In genomic region chr17:1120596-1121441, GRCh38 we compare ENCODE assay signal across 27 cellular contexts. TPM values are rescaled to one million over a fixed set of nuclear protein-coding genes. Genes with fewer than 3 reads are reported as not detected.
DNase-seq lines count a peak whose midpoint lies in the region; ATAC-seq and TF ChIP-seq lines count a peak whose summit lies in the region.
"Had no signal": no experiment of that assay in that cellular context is flagged by ENCODE, and none has a peak within 500 bp of the region (broad histone marks: within the 10 kb centered on the region; RNA-seq: fewer than 3 reads in every experiment).

No MANE protein-coding gene starts in this region.

- no peaks in the 10 kb centered on the region for H3K79me2 ChIP-seq in neural progenitor cell (ENCODE audit: low read depth)

- POLR2A ChIA-PET in CD8-positive, alpha-beta T cell (lab: Charles Lee): interaction anchor here (0.5 to 0.9 kb wide), 2 partner anchors 80 to 246 kb away, joined by 3 read pairs; no protein-coding TSS in a partner anchor

- H3K9ac ChIP-seq in endodermal cell (ENCODE audit: extremely low read depth, low read length, poor library complexity, severe bottlenecking): no peak overlapping the region
- H3K9ac ChIP-seq in neural progenitor cell: no peak overlapping the region

- H3K27ac Mint-ChIP-seq in CD8-positive, alpha-beta T cell: no peak overlapping the region
- H3K27ac Mint-ChIP-seq in endodermal cell (no peak overlapping the region), neural progenitor cell (peak overlapping the region; percentile 17)
- H3K27ac Mint-ChIP-seq: activated T-helper 17 cell treated with anti-CD3 and anti-CD28 coated beads, Interleukin-2, amount 50 U/mL, for 72 hours; nephron progenitor cell had no signal

- CTCF ChIA-PET in CD8-positive, alpha-beta T cell (lab: Charles Lee): interaction anchor here (1.0 to 9.7 kb wide), 5 partner anchors 24 to 220 kb away, joined by 3 to 137 read pairs (median 4); no protein-coding TSS in a partner anchor

- intact Hi-C loops in CD8-positive, alpha-beta T cell (cut with DNase I, micrococcal nuclease): loop anchor here (5.0 kb wide), 3 partner anchors 136 to 156 kb away; partner anchors contain the start of gene TRARG1 (in 1 of the 2)

- no peak for DNase-seq in CD8-positive, alpha-beta T cell
- DNase-seq in endodermal cell: peak; percentile 49
- DNase-seq in neural progenitor cell (ENCODE audit: low spot score): peak; percentile 32
- no peak for DNase-seq in activated naive CD4-positive, alpha-beta T cell treated with Interleukin-2 at 50 U/mL for 16 hours
- DNase-seq: activated CD4-positive, alpha-beta T cell treated with anti-CD3 and anti-CD28 coated beads for 4 hours; esophagus squamous epithelium; gastrocnemius medialis; hippocampal formation; KG1; midbrain; NCI-H1436 treated with DMSO at 0.1 percent for 48 hours; NCI-H446 treated with DMSO at 0.1 percent for 48 hours; nephron progenitor cell; PC-3; stimulated activated CD4-positive, alpha-beta T cell treated with anti-CD3 and anti-CD28 coated beads, Interleukin-2, amount 100 ng/mL, for 48 hours; substantia nigra had no signal

- no peaks in the 10 kb centered on the region for H3K9me3 Mint-ChIP-seq in CD8-positive, alpha-beta T cell
- H3K9me3 Mint-ChIP-seq in endodermal cell (peaks cover 1% of the 10 kb centered on the region), neural progenitor cell (peaks cover 3% of the 10 kb centered on the region)
- H3K9me3 Mint-ChIP-seq: activated naive CD4-positive, alpha-beta T cell treated with anti-CD3 and anti-CD28 coated beads, Interleukin-2, amount 50 U/mL, for 72 hours; activated T-helper 17 cell treated with anti-CD3 and anti-CD28 coated beads, Interleukin-2, amount 50 U/mL, for 72 hours; nephron progenitor cell had no signal

- H3K27ac ChIP-seq in CD8-positive, alpha-beta T cell (ENCODE audit: low read depth, low read length): no peak overlapping the region
- H3K27ac ChIP-seq in KOPT-K1 (ENCODE audit: low read depth, low read length, poor library complexity, severe bottlenecking) (peak overlapping the region; percentile 8), endodermal cell (ENCODE audit: low read depth, low read length) (no peak overlapping the region), neural progenitor cell (no peak overlapping the region)
- H3K27ac ChIP-seq: cardiac muscle cell, esophagus squamous epithelium, gastrocnemius medialis, VCaP had no signal

- no peak overlapping the region for H2AFZ ChIP-seq in neural progenitor cell (replicated peaks)

- H3K4me3 Mint-ChIP-seq in CD8-positive, alpha-beta T cell: no peak overlapping the region
- H3K4me3 Mint-ChIP-seq in endodermal cell (no peak overlapping the region), neural progenitor cell (no peak overlapping the region)
- H3K4me3 Mint-ChIP-seq: activated T-helper 17 cell treated with anti-CD3 and anti-CD28 coated beads, Interleukin-2, amount 50 U/mL, for 72 hours; CD14-positive monocyte; nephron progenitor cell had no signal

- 85 to 92% methylated on average over 10 to 12 of the region's 12 CpGs for WGBS in endodermal cell (ENCODE audit: insufficient coverage in 1 of 2, insufficient read length in 1 of 2), 2 experiments

- no peak overlapping the region for H3K4me3 ChIP-seq in CD8-positive, alpha-beta T cell (ENCODE audit: low read depth, low read length)
- no peak overlapping the region for H3K4me3 ChIP-seq in endodermal cell (ENCODE audit: low read length)
- no peak overlapping the region for H3K4me3 ChIP-seq in neural progenitor cell
- H3K4me3 ChIP-seq: ascending aorta, cardiac muscle cell, esophagus squamous epithelium, gastrocnemius medialis had no signal

- H3K36me3 Mint-ChIP-seq in CD8-positive, alpha-beta T cell: no peaks in the 10 kb centered on the region
- H3K36me3 Mint-ChIP-seq in endodermal cell (ENCODE audit: low read depth) (peaks cover 3% of the 10 kb centered on the region), neural progenitor cell (peaks cover 4% of the 10 kb centered on the region)
- H3K36me3 Mint-ChIP-seq: activated naive CD4-positive, alpha-beta T cell treated with anti-CD3 and anti-CD28 coated beads, Interleukin-2, amount 50 U/mL, for 72 hours had no signal

- H3K9me3 ChIP-seq in CD8-positive, alpha-beta T cell (ENCODE audit: low read length): no peaks in the 10 kb centered on the region
- no peaks in the 10 kb centered on the region for H3K9me3 ChIP-seq in KOPT-K1 (ENCODE audit: insufficient read depth, low read length, poor library complexity, severe bottlenecking)
- peaks cover 7% of the 10 kb centered on the region for H3K9me3 ChIP-seq in endodermal cell (ENCODE audit: control insufficient read depth, low read length)
- H3K9me3 ChIP-seq in neural progenitor cell (ENCODE audit: low read depth): no peaks in the 10 kb centered on the region
- H3K9me3 ChIP-seq: ascending aorta, esophagus squamous epithelium, gastrocnemius medialis had no signal

- H3K4me1 ChIP-seq in CD8-positive, alpha-beta T cell (ENCODE audit: insufficient read depth, low read length): peaks cover 12% of the 10 kb centered on the region
- peaks cover 7% of the 10 kb centered on the region for H3K4me1 ChIP-seq in endodermal cell (ENCODE audit: control insufficient read depth, insufficient read depth, low read length)
- H3K4me1 ChIP-seq in neural progenitor cell: peaks cover 9% of the 10 kb centered on the region

- ATAC-seq in CD8-positive, alpha-beta T cell: peak; percentile 28
- ATAC-seq in GM21515 (IDR thresholded peaks at IDR 0.05; ENCODE audit: unreplicated experiment): no peak
- no peak for ATAC-seq in GM18868 (IDR thresholded peaks at IDR 0.05; ENCODE audit: unreplicated experiment)
- ATAC-seq: activated naive CD4-positive, alpha-beta T cell treated with anti-CD3 and anti-CD28 coated beads, Interleukin-2, amount 50 U/mL, for 72 hours; activated T-helper 17 cell treated with anti-CD3 and anti-CD28 coated beads, Interleukin-2, amount 50 U/mL, for 72 hours; gastrocnemius medialis; PC-3; right cardiac atrium; Right ventricle myocardium inferior had no signal

- H3F3A ChIP-seq in neural progenitor cell (ENCODE audit: low read depth): peaks cover 5% of the 10 kb centered on the region

- H3K27me3 ChIP-seq in CD8-positive, alpha-beta T cell (ENCODE audit: insufficient read depth, low read length): no peaks in the 10 kb centered on the region
- H3K27me3 ChIP-seq in endodermal cell (ENCODE audit: control insufficient read depth, insufficient read depth, low read length, poor library complexity, severe bottlenecking): no peaks in the 10 kb centered on the region
- H3K27me3 ChIP-seq in neural progenitor cell: no peaks in the 10 kb centered on the region
- H3K27me3 ChIP-seq: ascending aorta, cardiac muscle cell, esophagus squamous epithelium had no signal

- peaks cover 31% of the 10 kb centered on the region for H4K20me1 ChIP-seq in neural progenitor cell (ENCODE audit: low read depth)

- no peaks in the 10 kb centered on the region for H3K27me3 Mint-ChIP-seq in CD8-positive, alpha-beta T cell (ENCODE audit: low read depth)
- H3K27me3 Mint-ChIP-seq in endodermal cell (ENCODE audit: insufficient read depth) (peaks cover 1% of the 10 kb centered on the region), neural progenitor cell (ENCODE audit: insufficient read depth, low read depth) (no peaks in the 10 kb centered on the region)
- H3K27me3 Mint-ChIP-seq: activated T-helper 17 cell treated with anti-CD3 and anti-CD28 coated beads, Interleukin-2, amount 50 U/mL, for 72 hours had no signal

- TF ChIP-seq CTCF in CD8-positive, alpha-beta T cell (IDR thresholded peaks at IDR 0.05): no peak
- TF ChIP-seq CTCF in endodermal cell (conservative IDR thresholded peaks at IDR 0.05) (no peak), neural progenitor cell (IDR thresholded peaks at IDR 0.05) (no peak)

- no peak overlapping the region for H3K4me2 ChIP-seq in neural progenitor cell

- H3K4me1 Mint-ChIP-seq in CD8-positive, alpha-beta T cell (ENCODE audit: low read depth): peaks cover 10% of the 10 kb centered on the region
- peaks cover 4% of the 10 kb centered on the region for H3K4me1 Mint-ChIP-seq in endodermal cell
- peaks cover 31% of the 10 kb centered on the region for H3K4me1 Mint-ChIP-seq in neural progenitor cell
- H3K4me1 Mint-ChIP-seq: activated T-helper 17 cell treated with anti-CD3 and anti-CD28 coated beads, Interleukin-2, amount 50 U/mL, for 72 hours had no signal

- no peaks in the 10 kb centered on the region for H3K36me3 ChIP-seq in CD8-positive, alpha-beta T cell (ENCODE audit: insufficient read depth, low read length)
- no peaks in the 10 kb centered on the region for H3K36me3 ChIP-seq in KOPT-K1 (ENCODE audit: insufficient read depth, low read length)
- H3K36me3 ChIP-seq in endodermal cell (ENCODE audit: control insufficient read depth, insufficient read depth, low read length): no peaks in the 10 kb centered on the region
- no peaks in the 10 kb centered on the region for H3K36me3 ChIP-seq in neural progenitor cell
- H3K36me3 ChIP-seq: ascending aorta, cardiac muscle cell, esophagus squamous epithelium, gastrocnemius medialis had no signal

RNA-seq across cellular contexts. Expression of gene ABR, which starts 59.0 kb away (rescaled TPM):
- total RNA-seq in CD8-positive, alpha-beta T cell: 10 to 100 TPM; 46.4 to 48.7 TPM
- 10 to 100 TPM; 51.1 to 58.7 TPM for total RNA-seq in endodermal cell
- polyA plus RNA-seq in endodermal cell (2013, experiment 1 of 2): 52.8 TPM
- polyA plus RNA-seq in endodermal cell (2013, experiment 2 of 2): 56.2 TPM
- 36.7 and 92.7 TPM in 2 replicates for total RNA-seq in neural progenitor cell (ENCODE audit: low replicate concordance)

Comparison
In these comparisons a context has a peak if more than half of its experiments do, and no peak if none do; other contexts are left out.
1. DNase-seq: peak in endodermal cell (single experiment) and neural progenitor cell (single experiment); none in CD8-positive, alpha-beta T cell (0 of 7) and activated naive CD4-positive, alpha-beta T cell treated with Interleukin-2 at 50 U/mL for 16 hours (single experiment).